Comparison of ENCODE assay signal across 1 cellular context in the genomic region with DNA sequence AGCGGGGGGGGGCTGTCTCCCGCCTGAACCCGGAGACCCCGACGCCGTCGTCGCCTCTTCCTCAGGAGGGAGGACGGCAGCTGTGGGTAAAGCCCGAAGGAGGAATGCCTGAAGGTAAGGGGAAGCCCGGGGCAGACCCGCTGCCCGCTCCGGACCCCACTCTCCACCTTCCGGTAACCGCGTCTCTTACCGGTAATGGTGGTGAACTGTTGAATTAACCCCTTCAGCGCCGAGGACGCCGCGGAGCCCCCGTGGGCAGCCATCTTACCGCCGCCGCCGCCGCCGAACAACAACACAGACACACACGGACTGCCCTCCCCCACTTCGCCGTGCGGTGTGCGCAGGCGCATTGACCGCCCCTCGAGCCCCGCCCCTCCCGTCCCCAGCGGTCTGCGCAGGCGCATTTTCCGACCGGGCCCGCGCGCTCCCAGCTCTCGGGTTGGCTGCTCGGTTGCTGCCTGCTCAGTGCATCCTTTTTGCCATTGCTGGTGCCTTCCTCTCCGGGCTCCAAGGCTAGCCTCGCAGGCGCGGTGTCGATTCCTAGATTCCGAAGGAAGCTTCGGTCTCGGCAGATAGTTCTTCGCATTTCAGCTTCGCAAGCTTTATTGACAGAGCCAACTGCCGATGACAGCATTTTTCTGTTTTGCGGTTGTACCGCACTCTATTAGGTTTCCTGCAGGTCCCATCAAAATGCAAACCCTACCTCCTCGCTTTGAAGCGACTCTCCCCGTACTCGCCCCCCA.
TF ChIP-seq lines count a peak whose summit lies in the region.

A gene with protein sequence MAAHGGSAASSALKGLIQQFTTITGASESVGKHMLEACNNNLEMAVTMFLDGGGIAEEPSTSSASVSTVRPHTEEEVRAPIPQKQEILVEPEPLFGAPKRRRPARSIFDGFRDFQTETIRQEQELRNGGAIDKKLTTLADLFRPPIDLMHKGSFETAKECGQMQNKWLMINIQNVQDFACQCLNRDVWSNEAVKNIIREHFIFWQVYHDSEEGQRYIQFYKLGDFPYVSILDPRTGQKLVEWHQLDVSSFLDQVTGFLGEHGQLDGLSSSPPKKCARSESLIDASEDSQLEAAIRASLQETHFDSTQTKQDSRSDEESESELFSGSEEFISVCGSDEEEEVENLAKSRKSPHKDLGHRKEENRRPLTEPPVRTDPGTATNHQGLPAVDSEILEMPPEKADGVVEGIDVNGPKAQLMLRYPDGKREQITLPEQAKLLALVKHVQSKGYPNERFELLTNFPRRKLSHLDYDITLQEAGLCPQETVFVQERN (minus strand): TSS at position 291 of the 743 bp plus-strand sequence. CDS start 28 bp downstream, at position 263.

TF ChIP-seq in HepG2, 621 proteins besides CTCF, POLR2A, EP300 and RAD21 (continued from another document and continues in another):
- TF ChIP-seq, protein P1, sequence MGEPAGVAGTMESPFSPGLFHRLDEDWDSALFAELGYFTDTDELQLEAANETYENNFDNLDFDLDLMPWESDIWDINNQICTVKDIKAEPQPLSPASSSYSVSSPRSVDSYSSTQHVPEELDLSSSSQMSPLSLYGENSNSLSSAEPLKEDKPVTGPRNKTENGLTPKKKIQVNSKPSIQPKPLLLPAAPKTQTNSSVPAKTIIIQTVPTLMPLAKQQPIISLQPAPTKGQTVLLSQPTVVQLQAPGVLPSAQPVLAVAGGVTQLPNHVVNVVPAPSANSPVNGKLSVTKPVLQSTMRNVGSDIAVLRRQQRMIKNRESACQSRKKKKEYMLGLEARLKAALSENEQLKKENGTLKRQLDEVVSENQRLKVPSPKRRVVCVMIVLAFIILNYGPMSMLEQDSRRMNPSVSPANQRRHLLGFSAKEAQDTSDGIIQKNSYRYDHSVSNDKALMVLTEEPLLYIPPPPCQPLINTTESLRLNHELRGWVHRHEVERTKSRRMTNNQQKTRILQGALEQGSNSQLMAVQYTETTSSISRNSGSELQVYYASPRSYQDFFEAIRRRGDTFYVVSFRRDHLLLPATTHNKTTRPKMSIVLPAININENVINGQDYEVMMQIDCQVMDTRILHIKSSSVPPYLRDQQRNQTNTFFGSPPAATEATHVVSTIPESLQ (CRISPR knock-in tag; conservative IDR thresholded peaks at IDR 0.05): no peak
- TF ChIP-seq NR2C2 (CRISPR knock-in tag; IDR thresholded peaks at IDR 0.05; ENCODE audit: borderline replicate concordance) (0 out of 2 replicates have a peak, but pooled peaks have one; percentile 13), HIVEP1 (CRISPR knock-in tag; IDR thresholded peaks at IDR 0.05) (no peak), ARNTL (CRISPR knock-in tag; IDR thresholded peaks at IDR 0.05) (no peak), FOXC1 (CRISPR knock-in tag; IDR thresholded peaks at IDR 0.05; ENCODE audit: borderline replicate concordance) (0 out of 2 replicates have a peak, but pooled peaks have one; percentile 39), ZNF678 (CRISPR knock-in tag; IDR thresholded peaks at IDR 0.05) (no peak; the same call in 1 of the 2 replicates), ZNF724P (CRISPR knock-in tag; IDR thresholded peaks at IDR 0.05; ENCODE audit: borderline replicate concordance) (0 out of 2 replicates have a peak, but pooled peaks have one; percentile 24), TEAD3 (CRISPR knock-in tag; optimal IDR thresholded peaks at IDR 0.05; ENCODE audit: borderline replicate concordance) (peak; percentile 48), NAIF1 (CRISPR knock-in tag; IDR thresholded peaks at IDR 0.05; ENCODE audit: borderline replicate concordance) (0 out of 2 replicates have a peak, but pooled peaks have one; percentile 77), FOXA1 (IDR thresholded peaks at IDR 0.05) (no peak), FOXA1 (CRISPR knock-in tag; IDR thresholded peaks at IDR 0.05) (peak; percentile 46; the same call in 1 of the 2 replicates), NCOA1 (CRISPR knock-in tag; IDR thresholded peaks at IDR 0.05) (no peak), ZNF557 (CRISPR knock-in tag; IDR thresholded peaks at IDR 0.05) (0 out of 2 replicates have a peak, but pooled peaks have one; percentile 13), KDM3A (CRISPR knock-in tag; IDR thresholded peaks at IDR 0.05; ENCODE audit: low read depth) (peak; percentile 73; the same call in 1 of the 2 replicates), RXRA (CRISPR knock-in tag; IDR thresholded peaks at IDR 0.05) (peak; percentile 59), TAF1 (CRISPR knock-in tag; IDR thresholded peaks at IDR 0.05) (peak; percentile 84), ZNF446 (CRISPR knock-in tag; IDR thresholded peaks at IDR 0.05) (peak; percentile 79; the same call in 1 of the 2 replicates), FOXK1 (CRISPR knock-in tag; IDR thresholded peaks at IDR 0.05; ENCODE audit: borderline replicate concordance, low read depth) (peak; percentile 92), ZNF232 (CRISPR knock-in tag; IDR thresholded peaks at IDR 0.05; ENCODE audit: borderline replicate concordance) (0 out of 2 replicates have a peak, but pooled peaks have one; percentile 33), SP140L (CRISPR knock-in tag; IDR thresholded peaks at IDR 0.05; ENCODE audit: borderline replicate concordance) (0 out of 2 replicates have a peak, but pooled peaks have one; percentile 35), FOXA3 (CRISPR knock-in tag; IDR thresholded peaks at IDR 0.05) (0 out of 2 replicates have a peak, but pooled peaks have one; percentile 34), ZNF205 (CRISPR knock-in tag; IDR thresholded peaks at IDR 0.05) (peak; percentile 40; the same call in 1 of the 2 replicates), NCOR1 (IDR thresholded peaks at IDR 0.05; ENCODE audit: borderline replicate concordance, low read length) (peak; percentile 27; the same call in 1 of the 2 replicates), AHR (CRISPR knock-in tag; IDR thresholded peaks at IDR 0.05) (0 out of 2 replicates have a peak, but pooled peaks have one; percentile 19), SSRP1 (CRISPR knock-in tag; IDR thresholded peaks at IDR 0.05) (peak; percentile 55; the same call in 1 of the 2 replicates)
- TF ChIP-seq, protein P2, sequence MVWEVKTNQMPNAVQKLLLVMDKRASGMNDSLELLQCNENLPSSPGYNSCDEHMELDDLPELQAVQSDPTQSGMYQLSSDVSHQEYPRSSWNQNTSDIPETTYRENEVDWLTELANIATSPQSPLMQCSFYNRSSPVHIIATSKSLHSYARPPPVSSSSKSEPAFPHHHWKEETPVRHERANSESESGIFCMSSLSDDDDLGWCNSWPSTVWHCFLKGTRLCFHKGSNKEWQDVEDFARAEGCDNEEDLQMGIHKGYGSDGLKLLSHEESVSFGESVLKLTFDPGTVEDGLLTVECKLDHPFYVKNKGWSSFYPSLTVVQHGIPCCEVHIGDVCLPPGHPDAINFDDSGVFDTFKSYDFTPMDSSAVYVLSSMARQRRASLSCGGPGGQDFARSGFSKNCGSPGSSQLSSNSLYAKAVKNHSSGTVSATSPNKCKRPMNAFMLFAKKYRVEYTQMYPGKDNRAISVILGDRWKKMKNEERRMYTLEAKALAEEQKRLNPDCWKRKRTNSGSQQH (CRISPR knock-in tag; IDR thresholded peaks at IDR 0.05; ENCODE audit: low read depth): peak; percentile 47; the same call in 1 of the 2 replicates
- TF ChIP-seq, protein P3, sequence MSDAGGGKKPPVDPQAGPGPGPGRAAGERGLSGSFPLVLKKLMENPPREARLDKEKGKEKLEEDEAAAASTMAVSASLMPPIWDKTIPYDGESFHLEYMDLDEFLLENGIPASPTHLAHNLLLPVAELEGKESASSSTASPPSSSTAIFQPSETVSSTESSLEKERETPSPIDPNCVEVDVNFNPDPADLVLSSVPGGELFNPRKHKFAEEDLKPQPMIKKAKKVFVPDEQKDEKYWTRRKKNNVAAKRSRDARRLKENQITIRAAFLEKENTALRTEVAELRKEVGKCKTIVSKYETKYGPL (CRISPR knock-in tag; IDR thresholded peaks at IDR 0.05): no peak; the same call in 1 of the 2 replicates
- TF ChIP-seq, protein P4, sequence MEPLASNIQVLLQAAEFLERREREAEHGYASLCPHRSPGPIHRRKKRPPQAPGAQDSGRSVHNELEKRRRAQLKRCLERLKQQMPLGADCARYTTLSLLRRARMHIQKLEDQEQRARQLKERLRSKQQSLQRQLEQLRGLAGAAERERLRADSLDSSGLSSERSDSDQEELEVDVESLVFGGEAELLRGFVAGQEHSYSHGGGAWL (CRISPR knock-in tag; IDR thresholded peaks at IDR 0.05): 0 out of 2 replicates have a peak, but pooled peaks have one; percentile 49
- TF ChIP-seq, protein P5, sequence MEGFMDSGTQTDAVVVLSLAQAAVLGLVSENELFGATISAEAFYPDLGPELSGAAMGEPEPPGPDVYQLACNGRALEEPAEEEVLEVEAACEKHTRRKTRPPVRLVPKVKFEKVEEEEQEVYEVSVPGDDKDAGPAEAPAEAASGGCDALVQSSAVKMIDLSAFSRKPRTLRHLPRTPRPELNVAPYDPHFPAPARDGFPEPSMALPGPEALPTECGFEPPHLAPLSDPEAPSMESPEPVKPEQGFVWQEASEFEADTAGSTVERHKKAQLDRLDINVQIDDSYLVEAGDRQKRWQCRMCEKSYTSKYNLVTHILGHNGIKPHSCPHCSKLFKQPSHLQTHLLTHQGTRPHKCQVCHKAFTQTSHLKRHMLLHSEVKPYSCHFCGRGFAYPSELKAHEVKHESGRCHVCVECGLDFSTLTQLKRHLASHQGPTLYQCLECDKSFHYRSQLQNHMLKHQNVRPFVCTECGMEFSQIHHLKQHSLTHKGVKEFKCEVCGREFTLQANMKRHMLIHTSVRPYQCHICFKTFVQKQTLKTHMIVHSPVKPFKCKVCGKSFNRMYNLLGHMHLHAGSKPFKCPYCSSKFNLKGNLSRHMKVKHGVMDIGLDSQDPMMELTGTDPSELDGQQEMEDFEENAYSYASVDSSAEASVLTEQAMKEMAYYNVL (CRISPR knock-in tag; IDR thresholded peaks at IDR 0.05; ENCODE audit: borderline replicate concordance): peak; percentile 68; the same call in 1 of the 2 replicates
- TF ChIP-seq, protein P6, sequence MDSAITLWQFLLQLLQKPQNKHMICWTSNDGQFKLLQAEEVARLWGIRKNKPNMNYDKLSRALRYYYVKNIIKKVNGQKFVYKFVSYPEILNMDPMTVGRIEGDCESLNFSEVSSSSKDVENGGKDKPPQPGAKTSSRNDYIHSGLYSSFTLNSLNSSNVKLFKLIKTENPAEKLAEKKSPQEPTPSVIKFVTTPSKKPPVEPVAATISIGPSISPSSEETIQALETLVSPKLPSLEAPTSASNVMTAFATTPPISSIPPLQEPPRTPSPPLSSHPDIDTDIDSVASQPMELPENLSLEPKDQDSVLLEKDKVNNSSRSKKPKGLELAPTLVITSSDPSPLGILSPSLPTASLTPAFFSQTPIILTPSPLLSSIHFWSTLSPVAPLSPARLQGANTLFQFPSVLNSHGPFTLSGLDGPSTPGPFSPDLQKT (CRISPR knock-in tag; IDR thresholded peaks at IDR 0.05; ENCODE audit: borderline replicate concordance): no peak
- TF ChIP-seq, protein P7, sequence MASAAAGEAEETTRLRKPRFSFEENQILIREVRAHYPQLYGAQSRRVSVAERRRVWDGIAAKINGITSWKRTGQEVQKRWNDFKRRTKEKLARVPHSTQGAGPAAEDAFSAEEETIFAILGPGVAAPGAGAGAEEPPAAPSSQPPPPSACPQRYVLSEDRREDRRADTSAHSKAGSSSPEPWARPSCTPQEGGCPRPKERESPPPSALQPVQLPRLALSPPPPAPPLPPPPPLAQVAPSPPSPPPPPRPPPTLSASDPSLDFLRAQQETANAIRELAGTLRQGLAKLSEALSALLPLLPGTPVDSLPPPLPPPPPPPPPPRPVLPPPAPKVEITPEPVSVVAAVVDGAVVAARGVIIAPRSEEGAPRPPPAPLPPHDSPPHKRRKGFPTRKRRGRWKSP (CRISPR knock-in tag; IDR thresholded peaks at IDR 0.05): peak; percentile 64; the same call in 1 of the 2 replicates
- TF ChIP-seq, protein P8, sequence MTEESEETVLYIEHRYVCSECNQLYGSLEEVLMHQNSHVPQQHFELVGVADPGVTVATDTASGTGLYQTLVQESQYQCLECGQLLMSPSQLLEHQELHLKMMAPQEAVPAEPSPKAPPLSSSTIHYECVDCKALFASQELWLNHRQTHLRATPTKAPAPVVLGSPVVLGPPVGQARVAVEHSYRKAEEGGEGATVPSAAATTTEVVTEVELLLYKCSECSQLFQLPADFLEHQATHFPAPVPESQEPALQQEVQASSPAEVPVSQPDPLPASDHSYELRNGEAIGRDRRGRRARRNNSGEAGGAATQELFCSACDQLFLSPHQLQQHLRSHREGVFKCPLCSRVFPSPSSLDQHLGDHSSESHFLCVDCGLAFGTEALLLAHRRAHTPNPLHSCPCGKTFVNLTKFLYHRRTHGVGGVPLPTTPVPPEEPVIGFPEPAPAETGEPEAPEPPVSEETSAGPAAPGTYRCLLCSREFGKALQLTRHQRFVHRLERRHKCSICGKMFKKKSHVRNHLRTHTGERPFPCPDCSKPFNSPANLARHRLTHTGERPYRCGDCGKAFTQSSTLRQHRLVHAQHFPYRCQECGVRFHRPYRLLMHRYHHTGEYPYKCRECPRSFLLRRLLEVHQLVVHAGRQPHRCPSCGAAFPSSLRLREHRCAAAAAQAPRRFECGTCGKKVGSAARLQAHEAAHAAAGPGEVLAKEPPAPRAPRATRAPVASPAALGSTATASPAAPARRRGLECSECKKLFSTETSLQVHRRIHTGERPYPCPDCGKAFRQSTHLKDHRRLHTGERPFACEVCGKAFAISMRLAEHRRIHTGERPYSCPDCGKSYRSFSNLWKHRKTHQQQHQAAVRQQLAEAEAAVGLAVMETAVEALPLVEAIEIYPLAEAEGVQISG (CRISPR knock-in tag; IDR thresholded peaks at IDR 0.05): 0 out of 2 replicates have a peak, but pooled peaks have one; percentile 44
- TF ChIP-seq, protein P9, sequence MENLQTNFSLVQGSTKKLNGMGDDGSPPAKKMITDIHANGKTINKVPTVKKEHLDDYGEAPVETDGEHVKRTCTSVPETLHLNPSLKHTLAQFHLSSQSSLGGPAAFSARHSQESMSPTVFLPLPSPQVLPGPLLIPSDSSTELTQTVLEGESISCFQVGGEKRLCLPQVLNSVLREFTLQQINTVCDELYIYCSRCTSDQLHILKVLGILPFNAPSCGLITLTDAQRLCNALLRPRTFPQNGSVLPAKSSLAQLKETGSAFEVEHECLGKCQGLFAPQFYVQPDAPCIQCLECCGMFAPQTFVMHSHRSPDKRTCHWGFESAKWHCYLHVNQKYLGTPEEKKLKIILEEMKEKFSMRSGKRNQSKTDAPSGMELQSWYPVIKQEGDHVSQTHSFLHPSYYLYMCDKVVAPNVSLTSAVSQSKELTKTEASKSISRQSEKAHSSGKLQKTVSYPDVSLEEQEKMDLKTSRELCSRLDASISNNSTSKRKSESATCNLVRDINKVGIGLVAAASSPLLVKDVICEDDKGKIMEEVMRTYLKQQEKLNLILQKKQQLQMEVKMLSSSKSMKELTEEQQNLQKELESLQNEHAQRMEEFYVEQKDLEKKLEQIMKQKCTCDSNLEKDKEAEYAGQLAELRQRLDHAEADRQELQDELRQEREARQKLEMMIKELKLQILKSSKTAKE (CRISPR knock-in tag; IDR thresholded peaks at IDR 0.05; ENCODE audit: borderline replicate concordance): no peak
- TF ChIP-seq, protein P10, sequence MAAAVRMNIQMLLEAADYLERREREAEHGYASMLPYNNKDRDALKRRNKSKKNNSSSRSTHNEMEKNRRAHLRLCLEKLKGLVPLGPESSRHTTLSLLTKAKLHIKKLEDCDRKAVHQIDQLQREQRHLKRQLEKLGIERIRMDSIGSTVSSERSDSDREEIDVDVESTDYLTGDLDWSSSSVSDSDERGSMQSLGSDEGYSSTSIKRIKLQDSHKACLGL (CRISPR knock-in tag; IDR thresholded peaks at IDR 0.05): peak; percentile 73
- TF ChIP-seq, protein P11, sequence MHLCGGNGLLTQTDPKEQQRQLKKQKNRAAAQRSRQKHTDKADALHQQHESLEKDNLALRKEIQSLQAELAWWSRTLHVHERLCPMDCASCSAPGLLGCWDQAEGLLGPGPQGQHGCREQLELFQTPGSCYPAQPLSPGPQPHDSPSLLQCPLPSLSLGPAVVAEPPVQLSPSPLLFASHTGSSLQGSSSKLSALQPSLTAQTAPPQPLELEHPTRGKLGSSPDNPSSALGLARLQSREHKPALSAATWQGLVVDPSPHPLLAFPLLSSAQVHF (CRISPR knock-in tag; IDR thresholded peaks at IDR 0.05): no peak
